ENCODE assay signal across 23 cellular contexts in the genomic region with DNA sequence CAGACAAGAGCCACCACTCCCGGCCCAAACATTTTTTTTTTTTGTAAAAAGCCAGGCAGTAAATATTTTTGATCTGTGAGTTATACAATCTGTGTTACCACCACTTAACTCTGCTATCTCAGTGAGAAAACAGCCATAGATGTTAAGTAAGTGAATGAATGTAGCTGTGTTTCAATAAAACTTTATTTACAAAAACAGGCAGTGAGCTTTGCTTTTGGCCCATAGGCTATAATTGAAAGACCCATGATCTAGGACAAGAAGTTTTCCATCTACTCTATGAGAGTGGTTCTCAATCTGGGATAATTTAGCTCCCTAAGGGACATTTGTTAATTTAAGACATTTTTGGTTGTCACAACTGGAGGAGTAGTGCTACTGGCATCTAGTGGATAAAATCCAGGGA.
DNase-seq lines count a peak whose midpoint lies in the region; ATAC-seq, FAIRE-seq and TF ChIP-seq lines count a peak whose summit lies in the region.
"Had no signal": no experiment of that assay in that cellular context is flagged by ENCODE, and none has a peak within 500 bp of the region (broad histone marks: within the 10 kb centered on the region; RNA-seq: fewer than 3 reads in every experiment).

No MANE protein-coding gene starts in this region.

- in situ Hi-C loops in HepG2 (cut with HindIII; ENCODE audit: extremely low pct_ligation_motif_present, low pct_unique_long_range_greater_than_20kb) (no loop called here), GM12878 (cut with MboI) (no loop called here)

- RAD21 ChIA-PET in GM12878 (lab: Charles Lee; ENCODE audit: unreplicated experiment), result no interaction called here

- 0% methylated on average over 1 of the region's 1 CpG for WGBS in HepG2 (ENCODE audit: low lambda C conversion rate)
- 85% methylated on average over 1 of the region's 1 CpG for WGBS in right lobe of liver (ENCODE audit: insufficient coverage, low coverage, low lambda C conversion rate, missing lambda C conversion rate)
- WGBS in GM12878 (ENCODE audit: insufficient coverage, insufficient replicate concordance, low lambda C conversion rate, missing lambda C conversion rate), result 82% methylated on average over 1 of the region's 1 CpG

- no peaks in the 10 kb centered on the region for H4K20me1 ChIP-seq in HepG2 (ENCODE audit: insufficient read depth, low read length)
- no peaks in the 10 kb centered on the region for H4K20me1 ChIP-seq in GM12878 (ENCODE audit: control insufficient read depth, insufficient read depth)
- H4K20me1 ChIP-seq: BLaER1 had no signal

- ATAC-seq in HepG2 (no peak), right lobe of liver (no peak), GM12878 (no peak)
- ATAC-seq in activated naive CD8-positive, alpha-beta T cell treated with anti-CD3 and anti-CD28 coated beads, Interleukin-2, amount 50 U/mL, for 24 hours, result no peak
- ATAC-seq: CD8-positive, alpha-beta T cell had no signal

- peaks cover 3% of the 10 kb centered on the region for H3K27me3 Mint-ChIP-seq in activated naive CD8-positive, alpha-beta T cell treated with anti-CD3 and anti-CD28 coated beads, Interleukin-2, amount 50 U/mL, for 24 hours

- SMC1A ChIA-PET in GM12878 (lab: Charles Lee; ENCODE audit: uncharacterized antibody, unreplicated experiment), result interaction anchor here (1.0 kb wide), 1 partner anchor 9 kb away, joined by 3 read pairs; no protein-coding TSS in a partner anchor

- H3K79me2 ChIP-seq in HepG2 (ENCODE audit: insufficient read depth, low read length) (no peaks in the 10 kb centered on the region), GM12878 (ENCODE audit: control insufficient read depth, insufficient read depth, low read length) (no peaks in the 10 kb centered on the region)

- TF ChIP-seq EP300 in HepG2 (IDR thresholded peaks at IDR 0.05; ENCODE audit: low read depth in 2 of 2, low read length in 2 of 2) (no peak), HepG2 (CRISPR knock-in tag; IDR thresholded peaks at IDR 0.05; ENCODE audit: borderline replicate concordance) (no peak), GM12878 (IDR thresholded peaks at IDR 0.05; ENCODE audit: borderline replicate concordance in 1 of 2, control insufficient read depth in 1 of 2, low read depth in 2 of 2, low read length in 2 of 2) (no peak)

- H3K4me1 ChIP-seq in HepG2 (ENCODE audit: insufficient read depth, low read length) (no peaks in the 10 kb centered on the region), right lobe of liver (no peaks in the 10 kb centered on the region), GM12878 (ENCODE audit: control insufficient read depth, insufficient read depth, low read length) (no peaks in the 10 kb centered on the region)
- H3K4me1 ChIP-seq: BLaER1 had no signal

- no peak overlapping the region for H3K9ac ChIP-seq in HepG2 (ENCODE audit: insufficient read depth, low read depth, low read length)
- no peak overlapping the region for H3K9ac ChIP-seq in GM12878 (ENCODE audit: control insufficient read depth, insufficient read depth, low read length)
- H3K9ac ChIP-seq: BLaER1 had no signal

- TF ChIP-seq POLR2A in HepG2 (IDR thresholded peaks at IDR 0.05; ENCODE audit: insufficient read depth in 1 of 2, low read depth in 2 of 2, low read length in 2 of 2) (no peak), right lobe of liver (IDR thresholded peaks at IDR 0.05) (no peak), GM12878 (IDR thresholded peaks at IDR 0.05; ENCODE audit: low read depth, low read length) (no peak)

- no peaks in the 10 kb centered on the region for H3K4me1 Mint-ChIP-seq in activated naive CD8-positive, alpha-beta T cell treated with anti-CD3 and anti-CD28 coated beads, Interleukin-2, amount 50 U/mL, for 24 hours

- H3K9me3 ChIP-seq in HepG2 (ENCODE audit: low read length) (no peaks in the 10 kb centered on the region), right lobe of liver (no peaks in the 10 kb centered on the region), GM12878 (replicated peaks; ENCODE audit: control insufficient read depth, insufficient read depth, low read length) (no peaks in the 10 kb centered on the region)
- H3K9me3 ChIP-seq: BLaER1 had no signal

- no peak for FAIRE-seq in HepG2 (lab: Jason Lieb, UNC)
- no peak for FAIRE-seq in GM12878 (lab: Jason Lieb, UNC)
- no peak for FAIRE-seq in frontal cortex (lab: Jason Lieb, UNC)
- FAIRE-seq: HTR-8/SVneo had no signal

- H3K9me3 Mint-ChIP-seq in activated naive CD8-positive, alpha-beta T cell treated with anti-CD3 and anti-CD28 coated beads, Interleukin-2, amount 50 U/mL, for 24 hours, result no peaks in the 10 kb centered on the region
- H3K9me3 Mint-ChIP-seq: CD8-positive, alpha-beta T cell; H9 had no signal

- no peak overlapping the region for H3K4me3 Mint-ChIP-seq in activated naive CD8-positive, alpha-beta T cell treated with anti-CD3 and anti-CD28 coated beads, Interleukin-2, amount 50 U/mL, for 24 hours
- H3K4me3 Mint-ChIP-seq: CD8-positive, alpha-beta T cell; H9 had no signal

- CTCF ChIA-PET in HepG2 (lab: Yijun Ruan, JAX; ENCODE audit: low intra/inter-chr PET ratio, low total read pairs) (no interaction called here), GM12878 (lab: Yijun Ruan, JAX) (interaction anchor here (0.7 to 1.1 kb wide), 4 partner anchors 18 to 333 kb away, joined by 3 to 9 read pairs (median 4); no protein-coding TSS in a partner anchor)

- no peak for TF ChIP-seq CTCF in HepG2 (CRISPR knock-in tag; IDR thresholded peaks at IDR 0.05)
- TF ChIP-seq CTCF in right lobe of liver (IDR thresholded peaks at IDR 0.05), result no peak
- no peak for TF ChIP-seq CTCF in GM12878 (IDR thresholded peaks at IDR 0.05 in 2 of 3, conservative IDR thresholded peaks at IDR 0.05 in 1 of 3; ENCODE audit: control insufficient read depth in 2 of 3, extremely low read depth in 1 of 3, insufficient read depth in 1 of 3, low read depth in 3 of 3, low read length in 3 of 3)
- TF ChIP-seq CTCF in fibroblast of the aortic adventitia (IDR thresholded peaks at IDR 0.05; ENCODE audit: insufficient read depth, low read length), result peak; percentile 2

- H2AFZ ChIP-seq in HepG2 (ENCODE audit: low read length) (no peak overlapping the region), GM12878 (ENCODE audit: control insufficient read depth, low read depth, low read length) (no peak overlapping the region)

- H3K36me3 ChIP-seq in HepG2 (replicated peaks in 1 of 2; ENCODE audit: control insufficient read depth in 1 of 2, insufficient read depth in 2 of 2, low read length in 2 of 2) (no peaks in the 10 kb centered on the region), right lobe of liver (no peaks in the 10 kb centered on the region), GM12878 (ENCODE audit: control insufficient read depth in 2 of 2, insufficient read depth in 2 of 2, low read length in 1 of 2) (no peaks in the 10 kb centered on the region)
- H3K36me3 ChIP-seq: BLaER1 had no signal

- POLR2A ChIA-PET in HepG2 (lab: Yijun Ruan, JAX) (no interaction called here), GM12878 (lab: Charles Lee) (no interaction called here)

- H3K27ac ChIP-seq in HepG2 (ENCODE audit: extremely low read length, insufficient read depth, low read length) (no peak overlapping the region), right lobe of liver (no peak overlapping the region), GM12878 (ENCODE audit: control insufficient read depth, insufficient read depth) (no peak overlapping the region)
- H3K27ac ChIP-seq: 22Rv1, BLaER1, SK-N-MC had no signal

- H3K4me2 ChIP-seq in HepG2 (ENCODE audit: low read depth, low read length) (no peak overlapping the region), GM12878 (ENCODE audit: control insufficient read depth, insufficient read depth) (no peak overlapping the region)
- H3K4me2 ChIP-seq: BLaER1 had no signal

- H3K36me3 Mint-ChIP-seq in activated naive CD8-positive, alpha-beta T cell treated with anti-CD3 and anti-CD28 coated beads, Interleukin-2, amount 50 U/mL, for 24 hours (ENCODE audit: low read depth), result no peaks in the 10 kb centered on the region
- H3K36me3 Mint-ChIP-seq: CD8-positive, alpha-beta T cell had no signal

- intact Hi-C loops in HepG2 (cut with micrococcal nuclease; ENCODE audit: unreplicated experiment), result no loop called here
- intact Hi-C loops in right lobe of liver (cut with DNase I), result no loop called here
- intact Hi-C loops in GM12878 (cut with micrococcal nuclease; ENCODE audit: unreplicated experiment), result no loop called here

- no peak overlapping the region for H3K4me3 ChIP-seq in HepG2 (replicated peaks in 1 of 3; ENCODE audit: insufficient read depth in 1 of 3, low read depth in 2 of 3, low read length in 3 of 3)
- H3K4me3 ChIP-seq in right lobe of liver, result no peak overlapping the region
- no peak overlapping the region for H3K4me3 ChIP-seq in GM12878
- no peak overlapping the region for H3K4me3 ChIP-seq in fibroblast of the aortic adventitia (ENCODE audit: low read depth, low read length)
- H3K4me3 ChIP-seq: BLaER1, SK-N-MC had no signal

- H3K27ac Mint-ChIP-seq in activated naive CD8-positive, alpha-beta T cell treated with anti-CD3 and anti-CD28 coated beads, Interleukin-2, amount 50 U/mL, for 24 hours, result no peak overlapping the region
- H3K27ac Mint-ChIP-seq: CD8-positive, alpha-beta T cell; H9 had no signal

- DNase-seq in HepG2 (ENCODE audit: low spot score), result no peak
- DNase-seq in right lobe of liver, result no peak
- no peak for DNase-seq in GM12878 (ENCODE audit: low read depth, low spot score)
- no peak for DNase-seq in fibroblast of the aortic adventitia (ENCODE audit: low read depth)
- no peak for DNase-seq in activated naive CD8-positive, alpha-beta T cell treated with anti-CD3 and anti-CD28 coated beads, Interleukin-2, amount 50 U/mL, for 24 hours
- DNase-seq in cortex of kidney (lab: John Stamatoyannopoulos, UW), result no peak
- no peak for DNase-seq in NCI-H2081 (lab: John Stamatoyannopoulos, UW)
- DNase-seq in frontal cortex (ENCODE audit: low spot score in 2 of 2), result no peak
- DNase-seq: Calu3; CD8-positive, alpha-beta T cell; H9; MM.1S; NCI-H1092; NCI-H146; NCI-H2107; NCI-H510A; NCI-H748 treated with DMSO at 0.1 percent for 48 hours; NK-92 treated with Interleukin-12 subunit alpha and Interleukin-12 subunit beta, amount 100 ng/mL, for 24 hours; SHP77 had no signal

- BruUV-seq in HepG2 (replicated peaks; lab: Mats Ljungman, UMichigan) (no TSS peak), GM12878 (replicated peaks; lab: Mats Ljungman, UMichigan) (no TSS peak)

- no peaks in the 10 kb centered on the region; a peak in 1 of 5 replicates for H3K27me3 ChIP-seq in HepG2 (ENCODE audit: control insufficient read depth in 1 of 2, insufficient read depth in 2 of 2, low read length in 2 of 2)
- H3K27me3 ChIP-seq in right lobe of liver, result no peaks in the 10 kb centered on the region
- no peaks in the 10 kb centered on the region; a peak in 1 of 4 replicates for H3K27me3 ChIP-seq in GM12878 (replicated peaks in 1 of 2; ENCODE audit: control insufficient read depth in 2 of 2, insufficient read depth in 2 of 2, low read length in 1 of 2)
- H3K27me3 ChIP-seq: BLaER1 had no signal

- TF ChIP-seq RAD21 in HepG2 (CRISPR knock-in tag; IDR thresholded peaks at IDR 0.05) (no peak), GM12878 (IDR thresholded peaks at IDR 0.05; ENCODE audit: insufficient read depth, low read depth, low read length) (no peak)

TF ChIP-seq in GM12878, 131 proteins besides CTCF, POLR2A, EP300 and RAD21 (continues in another document):
- no peak for TF ChIP-seq SP1 (IDR thresholded peaks at IDR 0.05; ENCODE audit: low read depth, low read length)
- TF ChIP-seq SRF (IDR thresholded peaks at IDR 0.05; ENCODE audit: low read depth in 2 of 2, low read length in 2 of 2), result no peak
- TF ChIP-seq ZNF384 (IDR thresholded peaks at IDR 0.05; ENCODE audit: borderline replicate concordance, low read depth, low read length), result no peak
